ENCODE assay signal across 14 cellular contexts in genomic region chr1:56073614-56074356, GRCh38.
DNase-seq lines count a peak whose midpoint lies in the region; ATAC-seq, FAIRE-seq and TF ChIP-seq lines count a peak whose summit lies in the region.
"Had no signal": no experiment of that assay in that cellular context is flagged by ENCODE, and none has a peak within 500 bp of the region (broad histone marks: within the 10 kb centered on the region; RNA-seq: fewer than 3 reads in every experiment).

No MANE protein-coding gene starts in this region.

- ATAC-seq in WTC11, result no peak
- ATAC-seq: stimulated activated memory B cell treated with anti-CD40 and anti-IgM and Interleukin-4, amounts not matched to agents 10 μg/mL and 1 μg/mL and 100 μg/mL, for 72 hours had no signal

- H3K4me2 ChIP-seq in endothelial cell of umbilical vein (ENCODE audit: insufficient read depth, low read length) (peak overlapping the region; percentile 33), mesenchymal stem cell (ENCODE audit: low read length, poor library complexity, severe bottlenecking) (no peak overlapping the region)
- H3K4me2 ChIP-seq: smooth muscle cell had no signal

- H3K4ac ChIP-seq in mesenchymal stem cell (ENCODE audit: low read depth in 1 of 2, low read length in 2 of 2), result no peak overlapping the region

- no peaks in the 10 kb centered on the region for H3K36me3 Mint-ChIP-seq in WTC11
- H3K36me3 Mint-ChIP-seq: stimulated activated memory B cell treated with anti-CD40 and anti-IgM and Interleukin-4, amounts not matched to agents 10 μg/mL and 1 μg/mL and 100 μg/mL, for 72 hours had no signal

- H3K27me3 ChIP-seq in endothelial cell of umbilical vein (ENCODE audit: control insufficient read depth in 2 of 2, insufficient read depth in 2 of 2, low read length in 2 of 2) (no peaks in the 10 kb centered on the region), mesenchymal stem cell (ENCODE audit: control insufficient read depth in 1 of 2, insufficient read depth in 1 of 2, low read length in 2 of 2) (no peaks in the 10 kb centered on the region), thyroid gland (no peaks in the 10 kb centered on the region)

- no peak overlapping the region for H3K23ac ChIP-seq in mesenchymal stem cell (ENCODE audit: low read length in 2 of 2)

- H3K27ac ChIP-seq in endothelial cell of umbilical vein (ENCODE audit: insufficient read depth, low read depth, low read length), result peak overlapping the region; percentile 45
- no peak overlapping the region for H3K27ac ChIP-seq in mesenchymal stem cell (ENCODE audit: low read length, poor library complexity, severe bottlenecking)
- H3K27ac ChIP-seq in thyroid gland, result peak overlapping the region; percentile 28 to 63 (median 60)

- no peaks in the 10 kb centered on the region for H3K79me2 ChIP-seq in endothelial cell of umbilical vein (ENCODE audit: control insufficient read depth, insufficient read depth, low read length)

- H2AK5ac ChIP-seq in mesenchymal stem cell (ENCODE audit: low read length, severe bottlenecking), result no peak overlapping the region

- dilution Hi-C loops in endothelial cell of umbilical vein (cut with MboI; ENCODE audit: extremely low pct_ligation_motif_present, low sequenced_read_pairs), result no loop called here

- H3K18ac ChIP-seq in mesenchymal stem cell (ENCODE audit: low read depth in 1 of 2, low read length in 2 of 2), result no peak overlapping the region

- no peak overlapping the region for H3K4me3 ChIP-seq in endothelial cell of umbilical vein (replicated peaks in 1 of 3; ENCODE audit: insufficient read depth in 1 of 3, low read depth in 1 of 3, low read length in 3 of 3)
- no peak overlapping the region for H3K4me3 ChIP-seq in mesenchymal stem cell (ENCODE audit: insufficient read depth in 1 of 2, low read depth in 1 of 2, low read length in 2 of 2)
- H3K4me3 ChIP-seq in thyroid gland (replicated peaks in 1 of 3), result no peak overlapping the region
- H3K4me3 ChIP-seq: smooth muscle cell had no signal

- no peaks in the 10 kb centered on the region for H4K20me1 ChIP-seq in endothelial cell of umbilical vein (replicated peaks; ENCODE audit: control insufficient read depth, extremely low read depth, insufficient read depth, low read length)

- 86% methylated on average over 5 of the region's 5 CpGs for WGBS in mesenchymal stem cell
- WGBS in thyroid gland, 2 donors, result 44 to 51% methylated on average over 5 of the region's 5 CpGs

- no peaks in the 10 kb centered on the region; the same call in 1 of the 2 replicates for H3K9me3 Mint-ChIP-seq in WTC11
- H3K9me3 Mint-ChIP-seq: stimulated activated memory B cell treated with anti-CD40 and anti-IgM and Interleukin-4, amounts not matched to agents 10 μg/mL and 1 μg/mL and 100 μg/mL, for 72 hours had no signal

- TF ChIP-seq CTCF in endothelial cell of umbilical vein (IDR thresholded peaks at IDR 0.05; ENCODE audit: extremely low read depth in 1 of 2, insufficient read depth in 1 of 2, low read depth in 1 of 2, low read length in 2 of 2) (no peak), thyroid gland (IDR thresholded peaks at IDR 0.05) (no peak), WTC11 (IDR thresholded peaks at IDR 0.05) (no peak), GM20000 (IDR thresholded peaks at IDR 0.05; ENCODE audit: extremely low read depth, missing control alignments) (no peak)

- POLR2A ChIA-PET in endothelial cell of umbilical vein (lab: Charles Lee), result no interaction called here
- POLR2A ChIA-PET in WTC11 (lab: Charles Lee), result no interaction called here

- H3K27ac Mint-ChIP-seq in WTC11, result no peak overlapping the region
- H3K27ac Mint-ChIP-seq: stimulated activated memory B cell treated with anti-CD40 and anti-IgM and Interleukin-4, amounts not matched to agents 10 μg/mL and 1 μg/mL and 100 μg/mL, for 72 hours; T-helper 1 cell treated with Interleukin-12 subunit alpha and Interleukin-12 subunit beta and Interleukin-4 antibody, amounts not matched to agents 30 μg/mL and 1 μg/mL, for 36 hours had no signal

- H3K36me3 ChIP-seq in endothelial cell of umbilical vein (ENCODE audit: control insufficient read depth in 2 of 2, extremely low read depth in 1 of 2, insufficient read depth in 2 of 2, low read length in 2 of 2), result no peaks in the 10 kb centered on the region
- H3K36me3 ChIP-seq in mesenchymal stem cell (ENCODE audit: control insufficient read depth in 1 of 2, insufficient read depth in 2 of 2, low read depth in 1 of 2, low read length in 2 of 2), result no peaks in the 10 kb centered on the region
- H3K36me3 ChIP-seq in thyroid gland, result no peaks in the 10 kb centered on the region

- H2BK15ac ChIP-seq in mesenchymal stem cell (ENCODE audit: low read depth, poor library complexity, severe bottlenecking), result no peak overlapping the region

- H4K91ac ChIP-seq in mesenchymal stem cell (ENCODE audit: low read length), result no peak overlapping the region

- H2BK120ac ChIP-seq in mesenchymal stem cell (ENCODE audit: low read depth, low read length), result no peak overlapping the region

- no peak overlapping the region for H3K14ac ChIP-seq in mesenchymal stem cell (ENCODE audit: low read length in 2 of 2)

- TF ChIP-seq POLR2A in endothelial cell of umbilical vein (IDR thresholded peaks at IDR 0.05; ENCODE audit: low read depth, low read length) (no peak), thyroid gland (IDR thresholded peaks at IDR 0.05) (no peak)

- no peak overlapping the region for H3K4me3 Mint-ChIP-seq in WTC11
- H3K4me3 Mint-ChIP-seq: stimulated activated memory B cell treated with anti-CD40 and anti-IgM and Interleukin-4, amounts not matched to agents 10 μg/mL and 1 μg/mL and 100 μg/mL, for 72 hours; T-helper 1 cell treated with Interleukin-12 subunit alpha and Interleukin-12 subunit beta and Interleukin-4 antibody, amounts not matched to agents 30 μg/mL and 1 μg/mL, for 36 hours had no signal

- H2BK5ac ChIP-seq in mesenchymal stem cell (ENCODE audit: low read depth, low read length, poor library complexity, severe bottlenecking), result no peak overlapping the region

- no peak overlapping the region for H3K9ac ChIP-seq in endothelial cell of umbilical vein (replicated peaks; ENCODE audit: extremely low read depth, insufficient read depth, low read length)
- peak overlapping the region; percentile 37 for H3K9ac ChIP-seq in mesenchymal stem cell (ENCODE audit: low read length)

- CTCF ChIA-PET in endothelial cell of umbilical vein (lab: Charles Lee), result no interaction called here
- CTCF ChIA-PET in WTC11 (lab: Charles Lee), result no interaction called here

- peak; percentile 86 for FAIRE-seq in endothelial cell of umbilical vein (lab: Jason Lieb, UNC)
- FAIRE-seq: islet of Langerhans had no signal

- no peaks in the 10 kb centered on the region for H3K9me1 ChIP-seq in endothelial cell of umbilical vein (replicated peaks; ENCODE audit: control insufficient read depth, extremely low read depth, insufficient read depth, low read length)

- H3K9me3 ChIP-seq in endothelial cell of umbilical vein (replicated peaks; ENCODE audit: control insufficient read depth, insufficient read depth, low read length), result no peaks in the 10 kb centered on the region
- H3K9me3 ChIP-seq in mesenchymal stem cell (ENCODE audit: control insufficient read depth, low read length), result peaks cover 3% of the 10 kb centered on the region
- H3K9me3 ChIP-seq in thyroid gland, result no peaks in the 10 kb centered on the region

- peaks cover 42% of the 10 kb centered on the region for H3K4me1 ChIP-seq in endothelial cell of umbilical vein (ENCODE audit: control insufficient read depth, extremely low read depth, insufficient read depth, low read length)
- no peaks in the 10 kb centered on the region for H3K4me1 ChIP-seq in mesenchymal stem cell (ENCODE audit: control insufficient read depth, insufficient read depth, low read depth, low read length)
- peaks cover 25 to 28% of the 10 kb centered on the region in 2 donors for H3K4me1 ChIP-seq in thyroid gland

- H3K79me1 ChIP-seq in mesenchymal stem cell (replicated peaks; ENCODE audit: low read length, poor library complexity, severe bottlenecking), result no peaks in the 10 kb centered on the region

- H4K8ac ChIP-seq in mesenchymal stem cell (ENCODE audit: low read length), result no peak overlapping the region

- no peak overlapping the region for H2BK12ac ChIP-seq in mesenchymal stem cell (ENCODE audit: low read length in 2 of 2)

- no peaks in the 10 kb centered on the region for H3K27me3 Mint-ChIP-seq in WTC11 (ENCODE audit: low read depth)
- H3K27me3 Mint-ChIP-seq: stimulated activated memory B cell treated with anti-CD40 and anti-IgM and Interleukin-4, amounts not matched to agents 10 μg/mL and 1 μg/mL and 100 μg/mL, for 72 hours had no signal

- intact Hi-C loops in endothelial cell of umbilical vein (cut with micrococcal nuclease) (loop anchor here (5.0 kb wide), 2 partner anchors 229 to 761 kb away; no protein-coding TSS in a partner anchor), thyroid gland (cut with DNase I) (no loop called here)

- no TSS peak for BruUV-seq in endothelial cell of umbilical vein (replicated peaks; lab: Mats Ljungman, UMichigan)

- H3K4me1 Mint-ChIP-seq in WTC11, result no peaks in the 10 kb centered on the region
- H3K4me1 Mint-ChIP-seq: stimulated activated memory B cell treated with anti-CD40 and anti-IgM and Interleukin-4, amounts not matched to agents 10 μg/mL and 1 μg/mL and 100 μg/mL, for 72 hours had no signal

- peak overlapping the region; percentile 6 for H2AFZ ChIP-seq in endothelial cell of umbilical vein (ENCODE audit: low read depth, low read length)
- no peak overlapping the region for H2AFZ ChIP-seq in mesenchymal stem cell (ENCODE audit: low read depth, low read length)

- DNase-seq in NCI-H1694 treated with DMSO at 0.1 percent for 48 hours (lab: John Stamatoyannopoulos, UW) (peak; percentile 57), endothelial cell of umbilical vein (ENCODE audit: low read depth, low spot score) (peak; percentile 99), mesenchymal stem cell (peak; percentile 88), thyroid gland (peak; percentile 54 to 61), WTC11 (ENCODE audit: low spot score) (no peak), GM20000 (ENCODE audit: low spot score) (no peak), OCI-M1 (lab: John Stamatoyannopoulos, UW) (no peak)
- DNase-seq in stimulated activated CD4-positive, alpha-beta T cell treated with anti-CD3 and anti-CD28 coated beads, Interleukin-4, amount 100 ng/mL, for 4 hours, result no peak
- DNase-seq: activated T-cell treated with anti-CD3 and anti-CD28 coated beads for 4 hours, NCI-H524 had no signal

TF ChIP-seq in endothelial cell of umbilical vein, 7 proteins besides CTCF, POLR2A, EP300 and RAD21 (continues in another document):
- no peak for TF ChIP-seq MYC (IDR thresholded peaks at IDR 0.05; ENCODE audit: low read depth, low read length)
- no peak for TF ChIP-seq EZH2 (IDR thresholded peaks at IDR 0.05; ENCODE audit: borderline replicate concordance, low read depth, low read length, severe bottlenecking)
- TF ChIP-seq FOS (IDR thresholded peaks at IDR 0.05; ENCODE audit: borderline replicate concordance, insufficient read depth, low read length), result peak; percentile 19

TF ChIP-seq in WTC11, 78 proteins besides CTCF, POLR2A, EP300 and RAD21:
- TF ChIP-seq SMAD4 (CRISPR knock-in tag; IDR thresholded peaks at IDR 0.05) (no peak), FOXK1 (CRISPR knock-in tag; IDR thresholded peaks at IDR 0.05) (no peak)

Comparison
In these comparisons a context has a peak if more than half of its experiments do, and no peak if none do; other contexts are left out.
1. DNase-seq: peak in NCI-H1694 treated with DMSO at 0.1 percent for 48 hours (single experiment), endothelial cell of umbilical vein (single experiment), mesenchymal stem cell (single experiment) and thyroid gland (2 of 2); none in WTC11 (single experiment), GM20000 (single experiment), OCI-M1 (single experiment) and stimulated activated CD4-positive, alpha-beta T cell treated with anti-CD3 and anti-CD28 coated beads, Interleukin-4, amount 100 ng/mL, for 4 hours (0 of 2).